In genomic region chr2:200864206-200864976, GRCh38 we compare ENCODE assay signal across 8 cellular contexts. TPM values are rescaled to one million over a fixed set of nuclear protein-coding genes. Genes with fewer than 3 reads are reported as not detected.
DNase-seq lines count a peak whose midpoint lies in the region; ATAC-seq and TF ChIP-seq lines count a peak whose summit lies in the region.

TSS of gene CLK1 (minus strand) at chr2:200864658. CDS start at chr2:200861862, 2,796 bp downstream.

- no peak within 1 kb of the TSS for H3K23ac ChIP-seq in H9 (ENCODE audit: insufficient read length, low read depth, low read length)

- H3K9me3 Mint-ChIP-seq in H9, result no peaks in the 10 kb centered on the region
- no peaks in the 10 kb centered on the region for H3K9me3 Mint-ChIP-seq in natural killer cell treated with Interleukin-12 subunit alpha and Interleukin-12 subunit beta and Interleukin-15 and Interleukin-18, amount 100 ng/mL, for 72 hours

- H3K23me2 ChIP-seq in H9 (ENCODE audit: insufficient read length, low read depth, low read length, poor library complexity, severe bottlenecking), result peaks cover 10% of the 10 kb centered on the region

- peaks cover 25% of the 10 kb centered on the region; the same call in 1 of the 2 replicates for H3K79me2 ChIP-seq in H9 (ENCODE audit: insufficient read depth, low read length)

- H2BK15ac ChIP-seq in H9 (ENCODE audit: low read depth, low read length), result no peak within 1 kb of the TSS

- no peak within 1 kb of the TSS for H2AFZ ChIP-seq in H9 (ENCODE audit: low read length)

- H2BK20ac ChIP-seq in H9 (ENCODE audit: low read depth, low read length, poor library complexity, severe bottlenecking), result no peak within 1 kb of the TSS

- peak within 1 kb of the TSS; percentile 34 for H4K8ac ChIP-seq in H9 (replicated peaks; ENCODE audit: insufficient read length, low read depth, low read length)

- peak; percentile 100 for TF ChIP-seq POLR2A in Raji (IDR thresholded peaks at IDR 0.05; ENCODE audit: insufficient read depth, low read depth, low read length)

- no CpG with 5 or more reads among the region's 82 CpGs for WGBS in H9 (ENCODE audit: extremely low coverage, insufficient read length, low lambda C conversion rate)

- H2AK5ac ChIP-seq in H9 (ENCODE audit: insufficient read length, low read length), result peak within 1 kb of the TSS; percentile 2

- no peaks in the 10 kb centered on the region for H3K27me3 Mint-ChIP-seq in H9 (ENCODE audit: low read depth)
- H3K27me3 Mint-ChIP-seq in natural killer cell treated with Interleukin-12 subunit alpha and Interleukin-12 subunit beta and Interleukin-15 and Interleukin-18, amount 100 ng/mL, for 72 hours, result no peaks in the 10 kb centered on the region

- peak within 1 kb of the TSS; percentile 64 for H3K56ac ChIP-seq in H9 (ENCODE audit: insufficient read length, low read depth, low read length)

- H2BK120ac ChIP-seq in H9 (ENCODE audit: low read depth, low read length, poor library complexity, severe bottlenecking), result no peak within 1 kb of the TSS

- peak within 1 kb of the TSS; percentile 8 for H4K5ac ChIP-seq in H9 (ENCODE audit: insufficient read length, low read depth, low read length)

- H3K9ac ChIP-seq in H9 (ENCODE audit: extremely low read depth, insufficient read length, low read length), result peak within 1 kb of the TSS; percentile 97

- peaks cover 12 to 32% (median 28%) of the 10 kb centered on the region in 3 experiments for H3K36me3 Mint-ChIP-seq in H9 (ENCODE audit: insufficient read depth in 1 of 3, low read depth in 3 of 3)
- peaks cover 38% of the 10 kb centered on the region for H3K36me3 Mint-ChIP-seq in natural killer cell treated with Interleukin-12 subunit alpha and Interleukin-12 subunit beta and Interleukin-15 and Interleukin-18, amount 100 ng/mL, for 72 hours

- H4K20me1 ChIP-seq in H9 (ENCODE audit: control insufficient read depth, insufficient read depth, insufficient read length), result no peaks in the 10 kb centered on the region

- H3K14ac ChIP-seq in H9 (ENCODE audit: insufficient read depth, low read length), result peak within 1 kb of the TSS; percentile 94

- H2BK5ac ChIP-seq in H9 (ENCODE audit: insufficient read length, low read length), result peak within 1 kb of the TSS; percentile 66

- H4K91ac ChIP-seq in H9 (ENCODE audit: insufficient read length, low read depth, low read length), result peak within 1 kb of the TSS; percentile 53

- no peak within 1 kb of the TSS for H3T11ph ChIP-seq in H9 (ENCODE audit: low read length)

- H3K9me3 ChIP-seq in H9 (ENCODE audit: control insufficient read depth, low read depth, low read length), result no peaks in the 10 kb centered on the region

- DNase-seq in ELF-1 (ENCODE audit: low read depth, low spot score) (peak; percentile 92), H9 (peak; percentile 88), M059J (ENCODE audit: low read depth) (peak; percentile 88), fibroblast of peridontal ligament (ENCODE audit: extremely low read depth) (peak; percentile 91)
- DNase-seq in activated T-helper 9 cell treated with anti-CD3 and anti-CD28 coated beads, Interleukin-2, amount 50 U/mL, for 16 hours (ENCODE audit: low read depth), result peak; percentile 97
- DNase-seq in natural killer cell treated with Interleukin-12 subunit alpha and Interleukin-12 subunit beta and Interleukin-15 and Interleukin-18, amount 100 ng/mL, for 72 hours (ENCODE audit: low spot score), result peak; percentile 94
- peak; percentile 94 for DNase-seq in stimulated activated naive CD4-positive, alpha-beta T cell treated with Interleukin-2 at 50 U/mL for 16 hours (lab: John Stamatoyannopoulos, UW)

- no peak within 1 kb of the TSS; the same call in 1 of the 2 replicates for H3K4ac ChIP-seq in H9 (ENCODE audit: low read depth, low read length)

- peak; percentile 94 to 95 for ATAC-seq in natural killer cell treated with Interleukin-12 subunit alpha and Interleukin-12 subunit beta and Interleukin-15 and Interleukin-18, amount 100 ng/mL, for 72 hours

- peak within 1 kb of the TSS; percentile 94 to 97 for H3K4me3 Mint-ChIP-seq in H9
- H3K4me3 Mint-ChIP-seq in natural killer cell treated with Interleukin-12 subunit alpha and Interleukin-12 subunit beta and Interleukin-15 and Interleukin-18, amount 100 ng/mL, for 72 hours, result peak within 1 kb of the TSS; percentile 99

- H3K27me3 ChIP-seq in H9 (ENCODE audit: insufficient read depth, low read length), result no peaks in the 10 kb centered on the region

- H3K4me1 Mint-ChIP-seq in H9, result peaks cover 22 to 23% of the 10 kb centered on the region in 2 experiments
- H3K4me1 Mint-ChIP-seq in natural killer cell treated with Interleukin-12 subunit alpha and Interleukin-12 subunit beta and Interleukin-15 and Interleukin-18, amount 100 ng/mL, for 72 hours (ENCODE audit: low read depth in 2 of 2), result peaks cover 33 to 38% of the 10 kb centered on the region in 2 donors

- H3K79me1 ChIP-seq in H9 (ENCODE audit: insufficient read depth, low read depth, low read length, poor library complexity, severe bottlenecking), result no peaks in the 10 kb centered on the region

- H3K18ac ChIP-seq in H9 (ENCODE audit: insufficient read length, low read depth, low read length), result peak within 1 kb of the TSS; percentile 88

- peak within 1 kb of the TSS; percentile 72 for H3K4me2 ChIP-seq in H9 (ENCODE audit: insufficient read depth, insufficient read length, low read length)

- no peaks in the 10 kb centered on the region for H3K4me1 ChIP-seq in H9 (ENCODE audit: insufficient read depth, low read length)

- TF ChIP-seq CTCF in H9 (conservative IDR thresholded peaks at IDR 0.05), result no peak

- peak within 1 kb of the TSS; percentile 36 for H3K27ac ChIP-seq in H9 (ENCODE audit: insufficient read length, low read depth, low read length)

- H2BK12ac ChIP-seq in H9 (ENCODE audit: insufficient read length, low read depth, low read length), result peak within 1 kb of the TSS; percentile 90

- H3K27ac Mint-ChIP-seq in H9, result peak within 1 kb of the TSS; percentile 98 to 99 (median 99)
- H3K27ac Mint-ChIP-seq in natural killer cell treated with Interleukin-12 subunit alpha and Interleukin-12 subunit beta and Interleukin-15 and Interleukin-18, amount 100 ng/mL, for 72 hours, result peak within 1 kb of the TSS; percentile 94 to 96

RNA-seq across cellular contexts. Expression of gene CLK1, which starts in this region (rescaled TPM):
- total RNA-seq in H9 (2021), result 46.8 and 49.4 TPM in 2 replicates
- 26.8 and 40.0 TPM in 2 replicates for total RNA-seq in M059J (2014; rRNA removed; shearing (Covaris generic))
- total RNA-seq in natural killer cell treated with Interleukin-12 subunit alpha and Interleukin-12 subunit beta and Interleukin-15 and Interleukin-18, amount 100 ng/mL, for 72 hours, result 100 to 1,000 TPM; 108 to 168 TPM

Comparison
In these comparisons a context has a peak if more than half of its experiments do, and no peak if none do; other contexts are left out.
1. Peak in every context shown above with its lines: DNase-seq, ATAC-seq and H3K27ac ChIP-seq.